Comparison of ENCODE assay signal across 25 cellular contexts in genomic region chr9:34426340-34427074, GRCh38. TPM values are rescaled to one million over a fixed set of nuclear protein-coding genes. Genes with fewer than 3 reads are reported as not detected.
DNase-seq lines count a peak whose midpoint lies in the region; ATAC-seq and TF ChIP-seq lines count a peak whose summit lies in the region.
"Had no signal": no experiment of that assay in that cellular context is flagged by ENCODE, and none has a peak within 500 bp of the region (broad histone marks: within the 10 kb centered on the region; RNA-seq: fewer than 3 reads in every experiment).

No MANE protein-coding gene starts in this region.

- H4K8ac ChIP-seq in mesendoderm (ENCODE audit: low read depth, low read length), result no peak overlapping the region

- H2BK120ac ChIP-seq in mesendoderm (ENCODE audit: low read depth, low read length), result no peak overlapping the region

- POLR2A ChIA-PET in SK-N-SH (lab: Yijun Ruan, JAX), result interaction anchor here (0.9 kb wide), 1 partner anchor 23 kb away, joined by 4 read pairs; no protein-coding TSS in a partner anchor

- no peak overlapping the region for H2AFZ ChIP-seq in GM23338
- H2AFZ ChIP-seq in SK-N-SH (ENCODE audit: low read depth), result no peak overlapping the region

- in situ Hi-C loops in brain microvascular endothelial cell (cut with HindIII; ENCODE audit: low pct_ligation_motif_present, low sequenced_read_pairs), result no loop called here

- H4K20me1 ChIP-seq in GM23338 (replicated peaks; ENCODE audit: insufficient read depth) (peaks cover 7% of the 10 kb centered on the region; the same call in 1 of the 2 replicates), SK-N-SH (ENCODE audit: insufficient read depth) (peaks cover 70% of the 10 kb centered on the region)

- peaks cover 10% of the 10 kb centered on the region for H3K27me3 Mint-ChIP-seq in GM23338 (ENCODE audit: insufficient read depth, low read depth, poor library complexity)
- H3K27me3 Mint-ChIP-seq: IgD-negative memory B cell had no signal

- no peak overlapping the region for H3K56ac ChIP-seq in mesendoderm (ENCODE audit: low read length)

- no peak overlapping the region for H3K4ac ChIP-seq in mesendoderm (ENCODE audit: low read depth, low read length)

- peak; percentile 22 for TF ChIP-seq RAD21 in SK-N-SH (IDR thresholded peaks at IDR 0.05; ENCODE audit: low read length)

- peaks cover 14% of the 10 kb centered on the region for H3K4me1 Mint-ChIP-seq in GM23338
- H3K4me1 Mint-ChIP-seq: IgD-negative memory B cell had no signal

- no peak overlapping the region for H4K5ac ChIP-seq in mesendoderm (ENCODE audit: low read length)

- H3K23ac ChIP-seq in mesendoderm (ENCODE audit: low read length), result no peak overlapping the region

- peak; percentile 85 for ATAC-seq in GM23338
- ATAC-seq in HG02973 (IDR thresholded peaks at IDR 0.05; ENCODE audit: unreplicated experiment), result no peak
- ATAC-seq: HCT116 had no signal

- no peak overlapping the region for H3K18ac ChIP-seq in mesendoderm (ENCODE audit: low read length)

- TF ChIP-seq CTCF in GM23338 (conservative IDR thresholded peaks at IDR 0.05; ENCODE audit: low read depth in 2 of 2) (peak; percentile 28 to 47; a peak in 3 of 4 replicates), SK-N-SH (IDR thresholded peaks at IDR 0.05) (no peak), brain microvascular endothelial cell (IDR thresholded peaks at IDR 0.05; ENCODE audit: low read depth, low read length, missing control alignments) (peak; percentile 5), colonic mucosa (IDR thresholded peaks at IDR 0.05) (no peak)

- H3K27me3 ChIP-seq in GM23338 (ENCODE audit: insufficient read depth) (no peaks in the 10 kb centered on the region), SK-N-SH (ENCODE audit: insufficient read depth) (no peaks in the 10 kb centered on the region), brain microvascular endothelial cell (replicated peaks) (no peaks in the 10 kb centered on the region), mesendoderm (ENCODE audit: insufficient read depth, low read length, poor library complexity) (no peaks in the 10 kb centered on the region), colonic mucosa (no peaks in the 10 kb centered on the region)
- H3K27me3 ChIP-seq: Peyer's patch had no signal

- no peaks in the 10 kb centered on the region for H3K79me1 ChIP-seq in mesendoderm (ENCODE audit: low read length)

- no peaks in the 10 kb centered on the region for H3K36me3 Mint-ChIP-seq in GM23338 (ENCODE audit: low read depth)

- H3K36me3 ChIP-seq in GM23338 (ENCODE audit: insufficient read depth) (no peaks in the 10 kb centered on the region), SK-N-SH (replicated peaks in 1 of 2; ENCODE audit: control insufficient read depth in 1 of 2, insufficient read depth in 2 of 2, low read length in 1 of 2) (peaks cover 0 to 2% of the 10 kb centered on the region in 2 experiments), brain microvascular endothelial cell (replicated peaks) (no peaks in the 10 kb centered on the region), mesendoderm (ENCODE audit: control insufficient read depth, insufficient read depth, low read length) (no peaks in the 10 kb centered on the region), colonic mucosa (no peaks in the 10 kb centered on the region)
- H3K36me3 ChIP-seq: Peyer's patch had no signal

- peak in 1 of 2 experiments; percentile 99; a peak in 2 of 4 replicates for TF ChIP-seq EP300 in SK-N-SH (IDR thresholded peaks at IDR 0.05; ENCODE audit: borderline replicate concordance in 1 of 2, low read depth in 1 of 2, low read length in 1 of 2)

- no peak overlapping the region for H2BK15ac ChIP-seq in mesendoderm (replicated peaks; ENCODE audit: low read depth)

- H3K4me2 ChIP-seq in GM23338 (peak overlapping the region; percentile 53; the same call in 1 of the 2 replicates), SK-N-SH (no peak overlapping the region), mesendoderm (ENCODE audit: low read length) (no peak overlapping the region)

- no peaks in the 10 kb centered on the region for H3K79me2 ChIP-seq in GM23338 (replicated peaks; ENCODE audit: insufficient read depth)
- H3K79me2 ChIP-seq in SK-N-SH (ENCODE audit: insufficient read depth), result peaks cover 15% of the 10 kb centered on the region; the same call in 1 of the 2 replicates
- H3K79me2 ChIP-seq in mesendoderm (ENCODE audit: control insufficient read depth, insufficient read depth, low read length), result no peaks in the 10 kb centered on the region

- H3K9ac ChIP-seq in SK-N-SH, result no peak overlapping the region
- H3K9ac ChIP-seq in mesendoderm (ENCODE audit: low read length), result no peak overlapping the region
- H3K9ac ChIP-seq in colonic mucosa (ENCODE audit: low read depth in 2 of 2, low read length in 2 of 2), result no peak overlapping the region

- CTCF ChIA-PET in SK-N-SH (lab: Yijun Ruan, JAX), result interaction anchor here (0.7 to 10.2 kb wide), 13 partner anchors 9 to 177 kb away, joined by 3 to 132 read pairs (median 5); no protein-coding TSS in a partner anchor

- H3K4me1 ChIP-seq in GM23338 (ENCODE audit: insufficient read depth), result 0 out of 2 replicates have a peak, but pooled peaks cover 3% of the 10 kb centered on the region
- H3K4me1 ChIP-seq in SK-N-SH (ENCODE audit: control insufficient read depth in 1 of 2, insufficient read depth in 2 of 2, low read depth in 1 of 2, low read length in 1 of 2), result peaks cover 4 to 67% of the 10 kb centered on the region in 2 experiments; a peak in 3 of 4 replicates
- H3K4me1 ChIP-seq in mesendoderm (ENCODE audit: control insufficient read depth, low read depth, low read length), result no peaks in the 10 kb centered on the region
- H3K4me1 ChIP-seq in colonic mucosa, result no peaks in the 10 kb centered on the region
- H3K4me1 ChIP-seq: Peyer's patch had no signal

- no peaks in the 10 kb centered on the region for H3F3A ChIP-seq in GM23338 (replicated peaks; ENCODE audit: low read depth)
- peaks cover 7% of the 10 kb centered on the region for H3F3A ChIP-seq in SK-N-SH (replicated peaks; ENCODE audit: insufficient read depth)

- H3K4me3 Mint-ChIP-seq in GM23338, result no peak overlapping the region
- H3K4me3 Mint-ChIP-seq: IgD-negative memory B cell had no signal

- H2AK5ac ChIP-seq in mesendoderm (ENCODE audit: low read length), result no peak overlapping the region

- H3K9me3 ChIP-seq in SK-N-SH, result no peaks in the 10 kb centered on the region
- H3K9me3 ChIP-seq in colonic mucosa, result no peaks in the 10 kb centered on the region
- H3K9me3 ChIP-seq: Peyer's patch had no signal

- no peak overlapping the region for H2BK5ac ChIP-seq in mesendoderm (ENCODE audit: low read length)

- DNase-seq in GM23338 (ENCODE audit: low spot score) (peak; percentile 82), SK-N-SH (peak; percentile 65), brain microvascular endothelial cell (no peak), mesendoderm (peak; percentile 40), colonic mucosa (no peak), NCI-H1436 treated with DMSO at 0.1 percent for 48 hours (lab: John Stamatoyannopoulos, UW) (no peak)
- no peak for DNase-seq in stimulated activated CD4-positive, alpha-beta T cell treated with anti-CD3 and anti-CD28 coated beads, Interleukin-2, amount 100 ng/mL, for 48 hours
- DNase-seq: AML-193; GDM1; Karpas-422; NCI-H1417; NCI-H187; NCI-H2227 treated with DMSO at 0.1 percent for 48 hours; NCI-H510A treated with DMSO at 0.1 percent for 48 hours; NCI-H774; NK-92 treated with Interleukin-12 subunit alpha and Interleukin-12 subunit beta, amount 100 ng/mL, for 24 hours; Peyer's patch had no signal

- intact Hi-C loops in colonic mucosa (cut with DNase I), result no loop called here

- H3K9me2 ChIP-seq in GM23338 (ENCODE audit: insufficient read depth), result no peaks in the 10 kb centered on the region
- no peaks in the 10 kb centered on the region for H3K9me2 ChIP-seq in SK-N-SH

- H3K4me3 ChIP-seq in GM23338, result no peak overlapping the region
- no peak overlapping the region for H3K4me3 ChIP-seq in SK-N-SH (ENCODE audit: low read depth in 2 of 2, low read length in 1 of 2)
- no peak overlapping the region for H3K4me3 ChIP-seq in brain microvascular endothelial cell (ENCODE audit: low read depth, low read length)
- H3K4me3 ChIP-seq in mesendoderm (ENCODE audit: low read length), result no peak overlapping the region
- H3K4me3 ChIP-seq in colonic mucosa, result no peak overlapping the region
- H3K4me3 ChIP-seq: Peyer's patch had no signal

- no peak overlapping the region for H3K27ac Mint-ChIP-seq in GM23338
- H3K27ac Mint-ChIP-seq: IgD-negative memory B cell had no signal

- 53% methylated on average over 5 of the region's 5 CpGs for whole genome bisulfite sequencing in SK-N-SH (ENCODE audit: low lambda C conversion rate)
- WGBS in mesendoderm (ENCODE audit: extremely low coverage, insufficient coverage, low lambda C conversion rate), result no CpG with 5 or more reads among the region's 5 CpGs

- H3K27ac ChIP-seq in GM23338 (ENCODE audit: low read depth) (no peak overlapping the region), SK-N-SH (ENCODE audit: low read depth in 2 of 2, low read length in 1 of 2) (peak overlapping the region in 1 of 2 experiments; percentile 93; a peak in 2 of 4 replicates), brain microvascular endothelial cell (no peak overlapping the region), mesendoderm (ENCODE audit: low read depth, low read length) (no peak overlapping the region), colonic mucosa (no peak overlapping the region)
- H3K27ac ChIP-seq: C4-2B, Peyer's patch had no signal

- no peaks in the 10 kb centered on the region; the same call in 2 of the 3 replicates for H3K9me3 Mint-ChIP-seq in GM23338
- H3K9me3 Mint-ChIP-seq: IgD-negative memory B cell had no signal

RNA-seq across cellular contexts. Expression of gene FAM219A, which starts 31.9 kb away (rescaled TPM):
- 6.1 and 7.2 TPM in 2 replicates for total RNA-seq in GM23338 (2014; rRNA removed; shearing (Covaris generic))
- polyA plus RNA-seq in GM23338 (2016; fragmentation: Nextera tagmentation; extraction: Ambion mirVana) (3.3 and 3.8 TPM in 2 replicates), SK-N-SH (2012; rRNA removed) (15.7 and 18.5 TPM in 2 replicates)
- polyA plus RNA-seq in SK-N-SH (2012; cell fraction: cytosol; rRNA removed), result 10.6 and 13.3 TPM in 2 replicates
- 44.4 and 52.5 TPM in 2 replicates for polyA plus RNA-seq in SK-N-SH (2012; cell fraction: nucleus; rRNA removed)
- 7.3 TPM for polyA plus RNA-seq in mesendoderm (2013, experiment 1 of 2)
- 7.0 TPM for polyA plus RNA-seq in mesendoderm (2013, experiment 2 of 2)
- total RNA-seq in colonic mucosa, result 1 to 10 TPM; 6.3 to 7.5 TPM

RNA-seq across cellular contexts. Expression of gene DNAI1, which starts 32.1 kb away (rescaled TPM):
- 0.19 and 1.0 TPM in 2 replicates for total RNA-seq in GM23338 (2014; rRNA removed; shearing (Covaris generic))
- polyA plus RNA-seq in GM23338 (2016; fragmentation: Nextera tagmentation; extraction: Ambion mirVana) (0.82 and 1.1 TPM in 2 replicates), SK-N-SH (2012; rRNA removed) (0.46 and 0.55 TPM in 2 replicates)
- 0.12 and 0.22 TPM in 2 replicates for polyA plus RNA-seq in SK-N-SH (2012; cell fraction: cytosol; rRNA removed)
- polyA plus RNA-seq in SK-N-SH (2012; cell fraction: nucleus; rRNA removed), result 2.2 and 3.5 TPM in 2 replicates
- 0.07 TPM for polyA plus RNA-seq in mesendoderm (2013, experiment 1 of 2)
- 0.08 TPM for polyA plus RNA-seq in mesendoderm (2013, experiment 2 of 2)
- total RNA-seq in colonic mucosa, result not detected
- total RNA-seq: A172; MCF 10A; Peyer's patch; T-helper 1 cell treated with Interleukin-12 subunit alpha and Interleukin-12 subunit beta and Interleukin-4 antibody, amounts not matched to agents 30 ng/mL and 1 ng/mL, for 36 hours had no signal
- polyA plus RNA-seq: AG04450, IgD-negative memory B cell had no signal

RNA-seq across cellular contexts. Expression of gene MYORG, which starts 49.8 kb away (rescaled TPM):
- 4.9 and 7.3 TPM in 2 replicates for total RNA-seq in GM23338 (2014; rRNA removed; shearing (Covaris generic))
- 1.3 and 1.5 TPM in 2 replicates for polyA plus RNA-seq in GM23338 (2016; fragmentation: Nextera tagmentation; extraction: Ambion mirVana)
- 0.97 and 1.1 TPM in 2 replicates for polyA plus RNA-seq in SK-N-SH (2012; rRNA removed)
- 1.2 and 1.5 TPM in 2 replicates for polyA plus RNA-seq in SK-N-SH (2012; cell fraction: cytosol; rRNA removed)
- polyA plus RNA-seq in SK-N-SH (2012; cell fraction: nucleus; rRNA removed), result 0.92 and 1.2 TPM in 2 replicates
- polyA plus RNA-seq in mesendoderm (2013, experiment 1 of 2), result 19.8 TPM
- 18.7 TPM for polyA plus RNA-seq in mesendoderm (2013, experiment 2 of 2)
- 10 to 100 TPM; 57.0 to 68.6 TPM for total RNA-seq in colonic mucosa

Comparison
In these comparisons a context has a peak if more than half of its experiments do, and no peak if none do; other contexts are left out.
1. DNase-seq: peak in GM23338 (single experiment), SK-N-SH (single experiment) and mesendoderm (single experiment); none in brain microvascular endothelial cell (single experiment), colonic mucosa (single experiment), NCI-H1436 treated with DMSO at 0.1 percent for 48 hours (single experiment) and stimulated activated CD4-positive, alpha-beta T cell treated with anti-CD3 and anti-CD28 coated beads, Interleukin-2, amount 100 ng/mL, for 48 hours (0 of 2).
2. CTCF ChIP-seq: peak in GM23338 (2 of 2) and brain microvascular endothelial cell (single experiment); none in SK-N-SH (single experiment) and colonic mucosa (single experiment).